9 cellular contexts compared by ENCODE assay signal in genomic region chrX:2762671-2763070, GRCh38. TPM values are rescaled to one million over a fixed set of nuclear protein-coding genes. Genes with fewer than 3 reads are reported as not detected.
DNase-seq lines count a peak whose midpoint lies in the region; FAIRE-seq and TF ChIP-seq lines count a peak whose summit lies in the region.
"Not testable (repeated sequence)": the region's sequence is repeated elsewhere in the genome, so short reads cannot be mapped to it uniquely, and the experiment has no call there.
"Had no signal": no experiment of that assay in that cellular context is flagged by ENCODE, and none has a peak within 500 bp of the region (broad histone marks: within the 10 kb centered on the region; RNA-seq: fewer than 3 reads in every experiment).

No MANE protein-coding gene starts in this region.

- not testable (repeated sequence) for TF ChIP-seq POLR2A in endothelial cell of umbilical vein (IDR thresholded peaks at IDR 0.05; ENCODE audit: low read depth, low read length)

- not testable (repeated sequence) for H3K36me3 ChIP-seq in SK-N-MC (ENCODE audit: insufficient read depth, low read length); endothelial cell of umbilical vein (ENCODE audit: control insufficient read depth in 2 of 2, extremely low read depth in 1 of 2, insufficient read depth in 2 of 2, low read length in 2 of 2); hepatocyte (replicated peaks; ENCODE audit: insufficient read depth, low read depth)

- not testable (repeated sequence) for H3K9me2 ChIP-seq in hepatocyte (replicated peaks; ENCODE audit: insufficient read depth)

- H3K27ac ChIP-seq in SK-N-MC, result peak overlapping the region; percentile 97
- H3K27ac ChIP-seq in endothelial cell of umbilical vein (ENCODE audit: insufficient read depth, low read depth, low read length), result not testable (repeated sequence)
- peak overlapping the region; percentile 55 for H3K27ac ChIP-seq in hepatocyte

- H3K4me2 ChIP-seq in endothelial cell of umbilical vein (ENCODE audit: insufficient read depth, low read length); hepatocyte: not testable (repeated sequence)

- intact Hi-C loops in endothelial cell of umbilical vein (cut with micrococcal nuclease), result not testable (repeated sequence)

- H3K9me3 ChIP-seq in SK-N-MC (ENCODE audit: low read depth, low read length); endothelial cell of umbilical vein (replicated peaks; ENCODE audit: control insufficient read depth, insufficient read depth, low read length); hepatocyte (ENCODE audit: low read depth): not testable (repeated sequence)

- not testable (repeated sequence) for TF ChIP-seq CTCF in cardiac fibroblast (IDR thresholded peaks at IDR 0.05; ENCODE audit: low read depth, low read length); endothelial cell of umbilical vein (IDR thresholded peaks at IDR 0.05; ENCODE audit: extremely low read depth in 1 of 2, insufficient read depth in 1 of 2, low read depth in 1 of 2, low read length in 2 of 2); fibroblast of the aortic adventitia (IDR thresholded peaks at IDR 0.05; ENCODE audit: insufficient read depth, low read length); hepatocyte (IDR thresholded peaks at IDR 0.05; ENCODE audit: poor library complexity)

- DNase-seq in SK-N-MC (ENCODE audit: low read depth, low spot score), result not testable (repeated sequence)
- DNase-seq in cardiac fibroblast (ENCODE audit: low read depth in 2 of 2) (peak; percentile 29 to 51), endothelial cell of umbilical vein (ENCODE audit: low read depth, low spot score) (peak; percentile 70), fibroblast of the aortic adventitia (ENCODE audit: low read depth) (peak; percentile 52), hepatocyte (ENCODE audit: low spot score) (peak; percentile 52), pulmonary artery endothelial cell (ENCODE audit: low read depth, low spot score) (peak; percentile 70)

- peak; percentile 91 for FAIRE-seq in endothelial cell of umbilical vein (lab: Jason Lieb, UNC)

- H3K9ac ChIP-seq in SK-N-MC (ENCODE audit: insufficient read length); endothelial cell of umbilical vein (replicated peaks; ENCODE audit: extremely low read depth, insufficient read depth, low read length): not testable (repeated sequence)

- not testable (repeated sequence) for H4K20me1 ChIP-seq in endothelial cell of umbilical vein (replicated peaks; ENCODE audit: control insufficient read depth, extremely low read depth, insufficient read depth, low read length); hepatocyte (ENCODE audit: insufficient read depth, poor library complexity, severe bottlenecking)

- not testable (repeated sequence) for BruUV-seq in endothelial cell of umbilical vein (replicated peaks; lab: Mats Ljungman, UMichigan)

- H3K4me3 ChIP-seq in SK-N-MC; cardiac fibroblast (replicated peaks in 1 of 2; ENCODE audit: low read depth in 2 of 2, low read length in 2 of 2); endothelial cell of umbilical vein (replicated peaks in 1 of 3; ENCODE audit: insufficient read depth in 1 of 3, low read depth in 1 of 3, low read length in 3 of 3); fibroblast of the aortic adventitia (ENCODE audit: low read depth, low read length); hepatocyte: not testable (repeated sequence)

- not testable (repeated sequence) for H3K79me2 ChIP-seq in endothelial cell of umbilical vein (ENCODE audit: control insufficient read depth, insufficient read depth, low read length); hepatocyte

- dilution Hi-C loops in endothelial cell of umbilical vein (cut with MboI; ENCODE audit: extremely low pct_ligation_motif_present, low sequenced_read_pairs), result not testable (repeated sequence)

- not testable (repeated sequence) for H2AFZ ChIP-seq in endothelial cell of umbilical vein (ENCODE audit: low read depth, low read length); hepatocyte

- not testable (repeated sequence) for H3K4me1 ChIP-seq in endothelial cell of umbilical vein (ENCODE audit: control insufficient read depth, extremely low read depth, insufficient read depth, low read length); hepatocyte (ENCODE audit: insufficient read depth)

- WGBS in hepatocyte (ENCODE audit: low lambda C conversion rate, missing lambda C conversion rate), result 74% methylated on average over 4 of the region's 4 CpGs

- CTCF ChIA-PET in endothelial cell of umbilical vein (lab: Charles Lee), result not testable (repeated sequence)

- not testable (repeated sequence) for H3K27me3 ChIP-seq in endothelial cell of umbilical vein (ENCODE audit: control insufficient read depth in 2 of 2, insufficient read depth in 2 of 2, low read length in 2 of 2); hepatocyte

- POLR2A ChIA-PET in endothelial cell of umbilical vein (lab: Charles Lee), result not testable (repeated sequence)

- not testable (repeated sequence) for H3K9me1 ChIP-seq in endothelial cell of umbilical vein (replicated peaks; ENCODE audit: control insufficient read depth, extremely low read depth, insufficient read depth, low read length)

TF ChIP-seq in endothelial cell of umbilical vein, 7 proteins besides CTCF, POLR2A, EP300 and RAD21:
- peak; percentile 29 for TF ChIP-seq GATA2 (IDR thresholded peaks at IDR 0.05; ENCODE audit: insufficient read depth, insufficient read length, low read depth, low read length)

RNA-seq across cellular contexts. Expression of gene XG, which starts 10.8 kb away (rescaled TPM):
- 0.44 TPM in 1 of 2 replicates, not detected in the other for total RNA-seq in endothelial cell of umbilical vein
- 0.10 TPM in 1 of 2 replicates, not detected in the other for polyA plus RNA-seq in endothelial cell of umbilical vein
- 0.04 and 0.17 TPM in 2 replicates for polyA plus RNA-seq in endothelial cell of umbilical vein (2011; cell fraction: cytosol; rRNA removed)
- polyA plus RNA-seq in endothelial cell of umbilical vein (2011; cell fraction: nucleus; rRNA removed), result 0.15 TPM in 1 of 2 replicates, not detected in the other
- 0.19 TPM in 1 of 2 replicates, not detected in the other for polyA plus RNA-seq in endothelial cell of umbilical vein (2012)
- not detected in 2 replicates for polyA minus RNA-seq in endothelial cell of umbilical vein
- not detected for polyA minus RNA-seq in endothelial cell of umbilical vein (2011; cell fraction: cytosol; rRNA and poly(A)+ RNA removed)
- polyA minus RNA-seq in endothelial cell of umbilical vein (2011; cell fraction: nucleus; rRNA and poly(A)+ RNA removed), result 0.24 and 0.43 TPM in 2 replicates
- total RNA-seq in fibroblast of the aortic adventitia (ENCODE audit: low replicate concordance), result 13.8 and 50.4 TPM in 2 replicates
- total RNA-seq in hepatocyte, result 0.12 and 0.53 TPM in 2 replicates
- polyA plus RNA-seq in hepatocyte, result 0.15 and 0.64 TPM in 2 replicates
- 0.60 and 1.5 TPM in 2 replicates for total RNA-seq in pulmonary artery endothelial cell
- total RNA-seq: Calu3, Daoy had no signal
- polyA plus RNA-seq: CD4-positive, alpha-beta memory T cell had no signal
